In the genomic region with DNA sequence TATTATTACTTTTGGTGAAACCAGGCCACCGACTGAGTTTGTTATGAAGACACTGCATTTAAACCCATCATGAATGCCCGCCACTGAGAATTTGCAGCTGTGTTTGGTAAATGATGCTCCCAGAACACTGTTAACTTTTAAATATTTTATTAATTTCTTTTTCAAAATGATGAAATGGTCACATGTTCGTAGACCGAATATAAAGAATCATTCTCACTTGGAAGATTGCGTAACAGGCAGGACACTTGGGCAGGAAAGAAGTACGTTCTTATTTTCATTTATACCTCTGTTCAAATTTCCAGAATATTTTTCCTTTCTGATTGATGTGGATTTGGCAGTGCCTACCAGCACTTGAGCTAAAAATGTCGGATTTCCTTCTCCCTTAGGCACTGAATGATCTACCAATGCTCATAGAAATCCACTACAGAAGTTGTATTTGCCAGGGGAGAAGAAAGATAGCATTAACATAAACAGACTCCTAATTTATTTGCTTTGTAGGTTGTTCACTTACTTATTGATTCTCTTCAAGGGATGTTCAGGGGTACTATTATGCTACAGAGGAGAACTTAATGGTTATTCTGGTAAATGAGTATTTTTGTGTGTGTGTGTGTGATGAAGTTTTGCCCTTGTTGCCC, we compare ENCODE assay signal across 20 cellular contexts. TPM values are rescaled to one million over a fixed set of nuclear protein-coding genes. Genes with fewer than 3 reads are reported as not detected.
DNase-seq lines count a peak whose midpoint lies in the region; ATAC-seq, FAIRE-seq and TF ChIP-seq lines count a peak whose summit lies in the region.
"Had no signal": no experiment of that assay in that cellular context is flagged by ENCODE, and none has a peak within 500 bp of the region (broad histone marks: within the 10 kb centered on the region; RNA-seq: fewer than 3 reads in every experiment).

No MANE protein-coding gene starts in this region.

- TF ChIP-seq RAD21 in IMR-90 (IDR thresholded peaks at IDR 0.05; ENCODE audit: low read length) (no peak), K562 (CRISPR knock-in tag; conservative IDR thresholded peaks at IDR 0.05 in 1 of 2, IDR thresholded peaks at IDR 0.05 in 1 of 2) (no peak)

- no peaks in the 10 kb centered on the region for H3K79me2 ChIP-seq in K562 (ENCODE audit: control insufficient read depth, insufficient read depth, low read length)

- H4K8ac ChIP-seq in IMR-90 (ENCODE audit: low read depth in 2 of 2, low read length in 2 of 2), result no peak overlapping the region

- no peak overlapping the region for H3K56ac ChIP-seq in IMR-90 (ENCODE audit: extremely low read depth, insufficient read depth, low read length)

- no peaks in the 10 kb centered on the region for H3K9me3 ChIP-seq in IMR-90 (ENCODE audit: control insufficient read depth, insufficient read depth, low read length)
- H3K9me3 ChIP-seq in K562 (replicated peaks; ENCODE audit: control insufficient read depth, insufficient read depth, low read depth, low read length), result no peaks in the 10 kb centered on the region
- H3K9me3 ChIP-seq: gastroesophageal sphincter, lower lobe of right lung had no signal

- no peak for DNase-seq in activated naive CD4-positive, alpha-beta T cell treated with Interleukin-2 at 50 U/mL for 16 hours
- DNase-seq in IMR-90, result no peak
- DNase-seq in K562 (ENCODE audit: extremely low read depth in 1 of 4, low spot score in 3 of 4), result no peak
- no peak for DNase-seq in natural killer cell treated with Interleukin-12 subunit alpha and Interleukin-12 subunit beta and Interleukin-15 and Interleukin-18, amount 100 ng/mL, for 72 hours (ENCODE audit: low spot score)
- no peak for DNase-seq in stimulated activated naive CD4-positive, alpha-beta T cell treated with Interleukin-2 at 50 U/mL for 16 hours (lab: John Stamatoyannopoulos, UW)
- DNase-seq in GM20000 (ENCODE audit: low spot score), result no peak
- DNase-seq in NCI-H128 (lab: John Stamatoyannopoulos, UW; ENCODE audit: unreplicated experiment), result no peak
- DNase-seq: amniotic stem cell; lower lobe of right lung; NCI-H1417 treated with DMSO at 0.1 percent for 48 hours; NCI-H226; NK-92 treated with Interleukin-12 subunit alpha and Interleukin-12 subunit beta, amount 100 ng/mL, for 24 hours; RPMI8226 had no signal

- H2AK9ac ChIP-seq in IMR-90 (replicated peaks; ENCODE audit: low read depth, low read length, poor library complexity), result no peak overlapping the region

- H2BK5ac ChIP-seq in IMR-90 (ENCODE audit: low read depth, low read length, poor library complexity, severe bottlenecking), result no peak overlapping the region

- H3K23ac ChIP-seq in IMR-90 (ENCODE audit: low read depth, low read length), result no peak overlapping the region

- dilution Hi-C loops in IMR-90 (cut with HindIII; ENCODE audit: low sequenced_read_pairs, unreplicated experiment), result no loop called here

- H3K4me1 ChIP-seq in IMR-90 (ENCODE audit: control insufficient read depth, insufficient read depth, low read length), result no peaks in the 10 kb centered on the region
- H3K4me1 ChIP-seq in K562 (replicated peaks in 1 of 2; ENCODE audit: control insufficient read depth in 2 of 2, insufficient read depth in 2 of 2, low read length in 2 of 2), result peaks cover 0 to 14% of the 10 kb centered on the region in 2 experiments; a peak in 2 of 5 replicates
- H3K4me1 ChIP-seq: gastroesophageal sphincter had no signal

- POLR2A ChIA-PET in IMR-90 (lab: Charles Lee; ENCODE audit: unreplicated experiment), result no interaction called here
- POLR2A ChIA-PET in K562 (lab: Yijun Ruan, JAX), result interaction anchor here (0.6 to 1.5 kb wide), 2 partner anchors 16 to 397 kb away, joined by 3 to 5 read pairs; no protein-coding TSS in a partner anchor

- H3K27ac ChIP-seq in IMR-90 (ENCODE audit: insufficient read depth, low read length) (no peak overlapping the region), K562 (ENCODE audit: extremely low read depth, low read depth, low read length) (no peak overlapping the region)
- H3K27ac ChIP-seq: gastroesophageal sphincter, HL-60, lower lobe of right lung had no signal

- no peaks in the 10 kb centered on the region for H3K9me1 ChIP-seq in IMR-90 (ENCODE audit: insufficient read depth, low read length)
- H3K9me1 ChIP-seq in K562 (ENCODE audit: control insufficient read depth, insufficient read depth, low read length), result no peaks in the 10 kb centered on the region

- no peak overlapping the region for H4K5ac ChIP-seq in IMR-90 (ENCODE audit: low read depth, low read length)

- BruUV-seq in IMR-90 (replicated peaks; lab: Mats Ljungman, UMichigan) (no TSS peak), K562 (replicated peaks; lab: Mats Ljungman, UMichigan) (no TSS peak)

- H2BK120ac ChIP-seq in IMR-90 (ENCODE audit: low read depth, low read length), result no peak overlapping the region

- peak overlapping the region; percentile 34 for H3K4me3 Mint-ChIP-seq in activated naive CD4-positive, alpha-beta T cell treated with anti-CD3 and anti-CD28 coated beads, Interleukin-2, amount 50 U/mL, for 24 hours
- H3K4me3 Mint-ChIP-seq in natural killer cell treated with Interleukin-12 subunit alpha and Interleukin-12 subunit beta and Interleukin-15 and Interleukin-18, amount 100 ng/mL, for 72 hours, result peak overlapping the region; percentile 33
- H3K4me3 Mint-ChIP-seq: GM23338, neural crest cell had no signal

- no peak overlapping the region for H3K14ac ChIP-seq in IMR-90 (replicated peaks; ENCODE audit: low read depth, low read length)

- H3K4me3 ChIP-seq in IMR-90 (ENCODE audit: insufficient read depth, low read depth, low read length) (no peak overlapping the region), K562 (no peak overlapping the region)
- H3K4me3 ChIP-seq: gastroesophageal sphincter, GM23338, lower lobe of right lung had no signal

- H3K9me3 Mint-ChIP-seq in activated naive CD4-positive, alpha-beta T cell treated with anti-CD3 and anti-CD28 coated beads, Interleukin-2, amount 50 U/mL, for 24 hours, result peaks cover 4% of the 10 kb centered on the region
- peaks cover 2% of the 10 kb centered on the region for H3K9me3 Mint-ChIP-seq in natural killer cell treated with Interleukin-12 subunit alpha and Interleukin-12 subunit beta and Interleukin-15 and Interleukin-18, amount 100 ng/mL, for 72 hours
- H3K9me3 Mint-ChIP-seq: GM23338, neural crest cell had no signal

- H2AFZ ChIP-seq in IMR-90 (replicated peaks; ENCODE audit: low read length, poor library complexity) (no peak overlapping the region), K562 (ENCODE audit: low read depth, low read length) (no peak overlapping the region)
- H2AFZ ChIP-seq: GM23338 had no signal

- peaks cover 94% of the 10 kb centered on the region for H3K4me1 Mint-ChIP-seq in activated naive CD4-positive, alpha-beta T cell treated with anti-CD3 and anti-CD28 coated beads, Interleukin-2, amount 50 U/mL, for 24 hours
- peaks cover 68 to 85% of the 10 kb centered on the region in 2 donors for H3K4me1 Mint-ChIP-seq in natural killer cell treated with Interleukin-12 subunit alpha and Interleukin-12 subunit beta and Interleukin-15 and Interleukin-18, amount 100 ng/mL, for 72 hours (ENCODE audit: low read depth in 2 of 2)
- H3K4me1 Mint-ChIP-seq: neural crest cell had no signal

- no peaks in the 10 kb centered on the region for H3K27me3 Mint-ChIP-seq in activated naive CD4-positive, alpha-beta T cell treated with anti-CD3 and anti-CD28 coated beads, Interleukin-2, amount 50 U/mL, for 24 hours
- H3K27me3 Mint-ChIP-seq in natural killer cell treated with Interleukin-12 subunit alpha and Interleukin-12 subunit beta and Interleukin-15 and Interleukin-18, amount 100 ng/mL, for 72 hours, result no peaks in the 10 kb centered on the region

- H3K27ac Mint-ChIP-seq in activated naive CD4-positive, alpha-beta T cell treated with anti-CD3 and anti-CD28 coated beads, Interleukin-2, amount 50 U/mL, for 24 hours, result peak overlapping the region; percentile 90
- H3K27ac Mint-ChIP-seq in natural killer cell treated with Interleukin-12 subunit alpha and Interleukin-12 subunit beta and Interleukin-15 and Interleukin-18, amount 100 ng/mL, for 72 hours, result peak overlapping the region; percentile 81 to 88
- H3K27ac Mint-ChIP-seq: GM23338 had no signal

- FAIRE-seq in K562 (lab: Jason Lieb, UNC), result no peak
- FAIRE-seq: D721Med, endothelial cell of umbilical vein had no signal

- H4K91ac ChIP-seq in IMR-90 (ENCODE audit: insufficient read depth, low read depth, low read length), result no peak overlapping the region

- no peak for TF ChIP-seq POLR2A in IMR-90 (IDR thresholded peaks at IDR 0.05; ENCODE audit: low read depth, low read length)
- no peak for TF ChIP-seq POLR2A in K562 (conservative IDR thresholded peaks at IDR 0.05)

- no peak overlapping the region for H2AK5ac ChIP-seq in IMR-90 (ENCODE audit: low read depth, low read length)

- no peak for ATAC-seq in IMR-90 (ENCODE audit: low read depth)
- ATAC-seq in K562, result no peak
- ATAC-seq in natural killer cell treated with Interleukin-12 subunit alpha and Interleukin-12 subunit beta and Interleukin-15 and Interleukin-18, amount 100 ng/mL, for 72 hours, result no peak
- ATAC-seq: gastroesophageal sphincter, GM23338, lower lobe of right lung had no signal

- no peak for TF ChIP-seq EP300 in K562 (IDR thresholded peaks at IDR 0.05; ENCODE audit: low read length)

- H4K20me1 ChIP-seq in IMR-90 (ENCODE audit: insufficient read depth, low read length) (no peaks in the 10 kb centered on the region), K562 (replicated peaks; ENCODE audit: control insufficient read depth, insufficient read depth, low read length) (no peaks in the 10 kb centered on the region)

- TF ChIP-seq CTCF in IMR-90 (conservative IDR thresholded peaks at IDR 0.05; ENCODE audit: low read depth, low read length) (no peak), K562 (IDR thresholded peaks at IDR 0.05 in 2 of 3, conservative IDR thresholded peaks at IDR 0.05 in 1 of 3; ENCODE audit: insufficient read depth in 2 of 3, low read depth in 1 of 3, low read length in 3 of 3) (no peak), GM20000 (IDR thresholded peaks at IDR 0.05; ENCODE audit: extremely low read depth, missing control alignments) (no peak)

- H2BK20ac ChIP-seq in IMR-90 (ENCODE audit: low read depth, low read length), result no peak overlapping the region

- no peaks in the 10 kb centered on the region for H3K79me1 ChIP-seq in IMR-90 (ENCODE audit: low read depth in 1 of 2, low read length in 2 of 2)

- H3K9ac ChIP-seq in IMR-90 (ENCODE audit: low read depth, low read length), result no peak overlapping the region
- H3K9ac ChIP-seq in K562 (ENCODE audit: insufficient read depth in 1 of 2, low read depth in 2 of 2, low read length in 2 of 2), result no peak overlapping the region

- no peak overlapping the region for H2BK15ac ChIP-seq in IMR-90 (ENCODE audit: low read depth, low read length)

- H3K36me3 ChIP-seq in IMR-90 (ENCODE audit: control insufficient read depth, insufficient read depth, low read length) (no peaks in the 10 kb centered on the region), K562 (ENCODE audit: control insufficient read depth, insufficient read depth, low read length) (no peaks in the 10 kb centered on the region)
- H3K36me3 ChIP-seq: gastroesophageal sphincter, lower lobe of right lung had no signal

- intact Hi-C loops in IMR-90 (cut with micrococcal nuclease), result no loop called here
- intact Hi-C loops in K562 (cut with micrococcal nuclease), result no loop called here

- in situ Hi-C loops in IMR-90 (cut with MboI; ENCODE audit: low sequenced_read_pairs), result no loop called here
- in situ Hi-C loops in K562 (cut with MboI), result no loop called here

- peaks cover 1% of the 10 kb centered on the region for H3K27me3 ChIP-seq in IMR-90 (ENCODE audit: control insufficient read depth, insufficient read depth, low read length)
- H3K27me3 ChIP-seq in K562 (ENCODE audit: control insufficient read depth in 2 of 2, insufficient read depth in 2 of 2, low read length in 2 of 2), result no peaks in the 10 kb centered on the region
- H3K27me3 ChIP-seq: gastroesophageal sphincter had no signal

- no peak overlapping the region for H3K4ac ChIP-seq in IMR-90 (ENCODE audit: low read depth, low read length)

- H3K4me2 ChIP-seq in IMR-90 (ENCODE audit: low read depth, low read length), result no peak overlapping the region
- H3K4me2 ChIP-seq in K562 (ENCODE audit: insufficient read depth, low read length), result no peak overlapping the region
- H3K4me2 ChIP-seq: GM23338 had no signal

- H3K36me3 Mint-ChIP-seq in activated naive CD4-positive, alpha-beta T cell treated with anti-CD3 and anti-CD28 coated beads, Interleukin-2, amount 50 U/mL, for 24 hours, result peaks cover 14% of the 10 kb centered on the region
- H3K36me3 Mint-ChIP-seq in natural killer cell treated with Interleukin-12 subunit alpha and Interleukin-12 subunit beta and Interleukin-15 and Interleukin-18, amount 100 ng/mL, for 72 hours, result peaks cover 5% of the 10 kb centered on the region

- WGBS in IMR-90 (ENCODE audit: extremely low coverage in 2 of 2, insufficient read length in 1 of 2), 2 experiments, result no CpG with 5 or more reads among the region's 7 CpGs
- 44% methylated on average over 6 of the region's 7 CpGs for WGBS in K562 (ENCODE audit: insufficient coverage, low coverage, missing lambda C conversion rate)

- H3K18ac ChIP-seq in IMR-90 (ENCODE audit: low read depth, low read length), result no peak overlapping the region

- CTCF ChIA-PET in IMR-90 (lab: Yijun Ruan, JAX) (interaction anchor here (0.7 to 1.0 kb wide), 2 partner anchors 16 to 576 kb away, joined by 3 to 5 read pairs; no protein-coding TSS in a partner anchor), K562 (lab: Yijun Ruan, JAX; ENCODE audit: low intra/inter-chr PET ratio) (no interaction called here)

RNA-seq across cellular contexts. Expression of a gene that starts 13.8 kb away (rescaled TPM):
- total RNA-seq in IMR-90 (2012; rRNA removed), result 11.7 and 13.4 TPM in 2 replicates
- polyA plus RNA-seq in IMR-90 (2012; rRNA removed), result 6.7 and 6.8 TPM in 2 replicates
- 5.7 and 7.9 TPM in 2 replicates for polyA plus RNA-seq in IMR-90 (2012; cell fraction: cytosol; rRNA removed)
- 8.1 and 10.4 TPM in 2 replicates for polyA plus RNA-seq in IMR-90 (2012; cell fraction: nucleus; rRNA removed; ENCODE audit: low replicate concordance)
- total RNA-seq in K562 (2011; cell fraction: chromatin; rRNA removed; ENCODE audit: low replicate concordance), result 0.39 and 0.42 TPM in 2 replicates
- 1.6 TPM in 1 of 2 replicates, not detected in the other for total RNA-seq in K562 (2011; cell fraction: nucleolus; rRNA removed)
- total RNA-seq in K562 (2011; cell fraction: nucleoplasm; rRNA removed), result 0.38 and 1.2 TPM in 2 replicates
- 1.2 and 2.4 TPM in 2 replicates for total RNA-seq in K562 (2014; rRNA removed)
- 1.5 TPM in 2 replicates for total RNA-seq in K562 (2014; rRNA removed; fragmentation: Illumina TruSeq; extraction: Trizol)
- total RNA-seq in K562 (2015; rRNA removed; fragmentation: Illumina TruSeq; extraction: Trizol), result 0.76 and 0.83 TPM in 2 replicates
- 2.9 and 3.6 TPM in 2 replicates for total RNA-seq in K562 (2021)
- not detected in 2 replicates for polyA plus RNA-seq in K562 (2011; rRNA removed)
- 0.09 TPM in 1 of 2 replicates, not detected in the other for polyA plus RNA-seq in K562 (2011; cell fraction: cytosol; rRNA removed)
- polyA plus RNA-seq in K562 (2011; cell fraction: nucleus; rRNA removed), result 0.24 TPM in 1 of 2 replicates, not detected in the other
- polyA plus RNA-seq in K562 (2012), result 5.8 and 50.1 TPM in 2 replicates
- polyA plus RNA-seq in K562 (2014; fragmentation: Illumina TruSeq; extraction: Trizol), result 1.8 and 2.2 TPM in 2 replicates
- polyA plus RNA-seq in K562 (2014; fragmentation: Nextera tagmentation; extraction: Ambion mirVana), result 1 to 10 TPM; 1.1 to 1.3 TPM
- 1.5 TPM in 2 replicates for polyA plus RNA-seq in K562 (2014; rRNA removed)
- not detected in 2 replicates for polyA minus RNA-seq in K562 (2011; rRNA and poly(A)+ RNA removed)
- polyA minus RNA-seq in K562 (2011; cell fraction: cytosol; rRNA and poly(A)+ RNA removed), result not detected in 2 replicates
- polyA minus RNA-seq in K562 (2011; cell fraction: nucleus; rRNA and poly(A)+ RNA removed), result 0.27 TPM in 1 of 2 replicates, not detected in the other
- total RNA-seq in natural killer cell treated with Interleukin-12 subunit alpha and Interleukin-12 subunit beta and Interleukin-15 and Interleukin-18, amount 100 ng/mL, for 72 hours, result 100 to 1,000 TPM; 282 to 424 TPM

Comparison
In these comparisons a context has a peak if more than half of its experiments do, and no peak if none do; other contexts are left out.
1. RNA of a gene that starts 13.8 kb away (total RNA-seq): 282 to 424 TPM in natural killer cell treated with Interleukin-12 subunit alpha and Interleukin-12 subunit beta and Interleukin-15 and Interleukin-18, amount 100 ng/mL, for 72 hours; 11.7 to 13.4 TPM in IMR-90 and 0.38 to 3.6 TPM in K562; every median in the first group is over 10 times any median in the second.